ENCODE assay signal across 22 cellular contexts in the genomic region with DNA sequence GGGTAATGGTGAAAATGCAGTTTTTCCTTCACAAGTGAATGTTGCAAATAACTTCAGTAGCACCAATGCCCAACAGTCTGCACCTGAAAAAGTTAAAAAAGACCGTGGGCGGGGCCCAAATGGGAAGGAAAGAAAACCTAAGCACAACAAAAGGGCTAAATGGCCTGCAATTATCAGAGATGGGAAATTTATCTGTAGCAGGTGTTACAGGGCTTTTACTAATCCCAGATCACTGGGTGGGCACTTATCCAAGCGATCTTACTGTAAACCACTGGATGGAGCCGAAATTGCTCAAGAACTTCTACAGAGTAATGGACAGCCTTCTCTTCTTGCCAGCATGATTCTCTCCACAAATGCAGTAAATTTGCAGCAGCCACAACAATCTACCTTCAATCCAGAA.
A peak's percentile ranks its signal among the peaks of the same experiment; 100 is the strongest.
DNase-seq lines count a peak whose midpoint lies in the region; ATAC-seq, FAIRE-seq and TF ChIP-seq lines count a peak whose summit lies in the region.
"Had no signal": no experiment of that assay in that cellular context is flagged by ENCODE, and none has a peak within 500 bp of the region (broad histone marks: within the 10 kb centered on the region; RNA-seq: fewer than 3 reads in every experiment).

No MANE protein-coding gene starts in this region.

- H3K4me2 ChIP-seq in H9 (ENCODE audit: insufficient read depth, insufficient read length, low read length): no peak overlapping the region

- no peak overlapping the region for H3K56ac ChIP-seq in H9 (ENCODE audit: insufficient read length, low read depth, low read length)

- no peak for DNase-seq in activated T-cell treated with anti-CD3 and anti-CD28 coated beads, Interleukin-2, amount 50 U/mL, for 24 hours
- no peak for DNase-seq in activated T-cell treated with anti-CD3 and anti-CD28 coated beads for 4 hours
- DNase-seq in H9: peak; percentile 35
- DNase-seq in NCI-H748 (lab: John Stamatoyannopoulos, UW; ENCODE audit: unreplicated experiment): peak; percentile 89
- DNase-seq in myocyte (ENCODE audit: low read depth): peak; percentile 6
- no peak for DNase-seq in SHP77 (lab: John Stamatoyannopoulos, UW)
- DNase-seq in pancreas: no peak
- DNase-seq: Caco-2; CD4-positive, alpha-beta memory T cell; DMS153; DND-41; NCI-H1092; NCI-H1436 treated with DMSO at 0.1 percent for 48 hours; NCI-H2029; NCI-H2171 treated with DMSO at 0.1 percent for 48 hours; NCI-H526 treated with DMSO at 0.1 percent for 48 hours; Right ventricle myocardium superior; RPMI8226; T-cell had no signal

- peak overlapping the region; percentile 28 for H3K27ac Mint-ChIP-seq in activated T-cell treated with anti-CD3 and anti-CD28 coated beads, Interleukin-2, amount 50 U/mL, for 24 hours
- no peak overlapping the region for H3K27ac Mint-ChIP-seq in H9
- H3K27ac Mint-ChIP-seq: CD4-positive, alpha-beta memory T cell; T-cell; T-helper 2 cell treated with Interferon-gamma antibody and Interleukin-4, amounts not matched to agents 5 μg/mL and 100 μg/mL, for 36 hours had no signal

- H4K91ac ChIP-seq in H9 (ENCODE audit: insufficient read length, low read depth, low read length): no peak overlapping the region

- no peak overlapping the region for H2AK5ac ChIP-seq in H9 (ENCODE audit: insufficient read length, low read length)

- no peak for FAIRE-seq in pancreas (lab: Jason Lieb, UNC)
- FAIRE-seq: GM18507 had no signal

- H2BK15ac ChIP-seq in H9 (ENCODE audit: low read depth, low read length): no peak overlapping the region

- no CpG with 5 or more reads among the region's 4 CpGs for WGBS in H9 (ENCODE audit: extremely low coverage, insufficient read length, low lambda C conversion rate)
- 98 to 99% methylated on average over 4 of the region's 4 CpGs for WGBS in pancreas, 2 donors

- H3K4me3 ChIP-seq in pancreas: no peak overlapping the region

- no peaks in the 10 kb centered on the region for H3K79me1 ChIP-seq in H9 (ENCODE audit: insufficient read depth, low read depth, low read length, poor library complexity, severe bottlenecking)

- peaks cover 7% of the 10 kb centered on the region for H3K9me3 Mint-ChIP-seq in activated T-cell treated with anti-CD3 and anti-CD28 coated beads, Interleukin-2, amount 50 U/mL, for 24 hours
- H3K9me3 Mint-ChIP-seq in H9: peaks cover 6 to 50% of the 10 kb centered on the region in 2 experiments
- H3K9me3 Mint-ChIP-seq: T-cell had no signal

- peaks cover 15% of the 10 kb centered on the region for H3K4me1 Mint-ChIP-seq in activated T-cell treated with anti-CD3 and anti-CD28 coated beads, Interleukin-2, amount 50 U/mL, for 24 hours (ENCODE audit: low read depth)
- H3K4me1 Mint-ChIP-seq in H9: peaks cover 3 to 4% of the 10 kb centered on the region in 2 experiments; a peak in 3 of 4 replicates

- no peaks in the 10 kb centered on the region for H4K20me1 ChIP-seq in H9 (ENCODE audit: control insufficient read depth, insufficient read depth, insufficient read length)

- no peaks in the 10 kb centered on the region for H3K27me3 Mint-ChIP-seq in activated T-cell treated with anti-CD3 and anti-CD28 coated beads, Interleukin-2, amount 50 U/mL, for 24 hours
- H3K27me3 Mint-ChIP-seq in H9 (ENCODE audit: low read depth): no peaks in the 10 kb centered on the region
- H3K27me3 Mint-ChIP-seq: CD4-positive, alpha-beta memory T cell; T-cell had no signal

- H2BK5ac ChIP-seq in H9 (ENCODE audit: insufficient read length, low read length): no peak overlapping the region

- no peak overlapping the region for H3K4me3 Mint-ChIP-seq in activated T-cell treated with anti-CD3 and anti-CD28 coated beads, Interleukin-2, amount 50 U/mL, for 24 hours
- no peak overlapping the region for H3K4me3 Mint-ChIP-seq in H9
- H3K4me3 Mint-ChIP-seq: CD4-positive, alpha-beta memory T cell; T-cell; T-helper 2 cell treated with Interferon-gamma antibody and Interleukin-4, amounts not matched to agents 5 μg/mL and 100 μg/mL, for 36 hours had no signal

- no peak overlapping the region for H2BK12ac ChIP-seq in H9 (ENCODE audit: insufficient read length, low read depth, low read length)

- H3K23ac ChIP-seq in H9 (ENCODE audit: insufficient read length, low read depth, low read length): no peak overlapping the region

- H3K27me3 ChIP-seq in H9 (ENCODE audit: insufficient read depth, low read length) (no peaks in the 10 kb centered on the region), pancreas (no peaks in the 10 kb centered on the region)

- no peaks in the 10 kb centered on the region for H3K23me2 ChIP-seq in H9 (ENCODE audit: insufficient read length, low read depth, low read length, poor library complexity, severe bottlenecking)

- H3T11ph ChIP-seq in H9 (ENCODE audit: low read length): no peak overlapping the region

- H4K8ac ChIP-seq in H9 (replicated peaks; ENCODE audit: insufficient read length, low read depth, low read length): no peak overlapping the region

- TF ChIP-seq CTCF in H9 (conservative IDR thresholded peaks at IDR 0.05): no peak
- no peak for TF ChIP-seq CTCF in pancreas (IDR thresholded peaks at IDR 0.05)

- H3K9ac ChIP-seq in H9 (ENCODE audit: extremely low read depth, insufficient read length, low read length): no peak overlapping the region

- ATAC-seq in pancreas (no peak), GM21529 (IDR thresholded peaks at IDR 0.05; ENCODE audit: unreplicated experiment) (no peak)
- ATAC-seq: T-cell had no signal

- H3K4ac ChIP-seq in H9 (ENCODE audit: low read depth, low read length): no peak overlapping the region

- H3K14ac ChIP-seq in H9 (ENCODE audit: insufficient read depth, low read length): no peak overlapping the region

- no peak overlapping the region for H3K27ac ChIP-seq in H9 (ENCODE audit: insufficient read length, low read depth, low read length)
- no peak overlapping the region for H3K27ac ChIP-seq in pancreas

- H3K4me1 ChIP-seq in H9 (ENCODE audit: insufficient read depth, low read length) (no peaks in the 10 kb centered on the region; the same call in 1 of the 2 replicates), pancreas (no peaks in the 10 kb centered on the region)
- H3K4me1 ChIP-seq: Caco-2 had no signal

- peaks cover 3 to 26% (median 8%) of the 10 kb centered on the region in 3 donors for H3K36me3 ChIP-seq in pancreas

- H4K5ac ChIP-seq in H9 (ENCODE audit: insufficient read length, low read depth, low read length): no peak overlapping the region

- H3K36me3 Mint-ChIP-seq in activated T-cell treated with anti-CD3 and anti-CD28 coated beads, Interleukin-2, amount 50 U/mL, for 24 hours (ENCODE audit: low read depth): peaks cover 94% of the 10 kb centered on the region
- peaks cover 58 to 83% (median 83%) of the 10 kb centered on the region in 3 experiments for H3K36me3 Mint-ChIP-seq in H9 (ENCODE audit: insufficient read depth in 1 of 3, low read depth in 3 of 3)

- H3K9me3 ChIP-seq in H9 (ENCODE audit: control insufficient read depth, low read depth, low read length): no peaks in the 10 kb centered on the region
- no peaks in the 10 kb centered on the region for H3K9me3 ChIP-seq in pancreas
- H3K9me3 ChIP-seq: Caco-2 had no signal

- H3K79me2 ChIP-seq in H9 (ENCODE audit: insufficient read depth, low read length): no peaks in the 10 kb centered on the region

- H3K18ac ChIP-seq in H9 (ENCODE audit: insufficient read length, low read depth, low read length): no peak overlapping the region

- no peak overlapping the region for H2AFZ ChIP-seq in H9 (ENCODE audit: low read length)

- H2BK20ac ChIP-seq in H9 (ENCODE audit: low read depth, low read length, poor library complexity, severe bottlenecking): no peak overlapping the region

- intact Hi-C loops in pancreas (cut with DNase I): no loop called here

- no peak overlapping the region for H2BK120ac ChIP-seq in H9 (ENCODE audit: low read depth, low read length, poor library complexity, severe bottlenecking)

Comparison
In these comparisons a context has a peak if more than half of its experiments do, and no peak if none do; other contexts are left out.
1. DNase-seq: peak in H9 (single experiment), NCI-H748 (single experiment) and myocyte (single experiment); none in activated T-cell treated with anti-CD3 and anti-CD28 coated beads, Interleukin-2, amount 50 U/mL, for 24 hours (single experiment), activated T-cell treated with anti-CD3 and anti-CD28 coated beads for 4 hours (single experiment), SHP77 (0 of 2) and pancreas (0 of 6).